In genomic region chr5:10537614-10538013, GRCh38 we compare ENCODE assay signal across 1 cellular context.
TF ChIP-seq lines count a peak whose summit lies in the region.

No MANE protein-coding gene starts in this region.

TF ChIP-seq in H1, 55 proteins besides CTCF, POLR2A, EP300 and RAD21 (continued from another document):
- no peak for TF ChIP-seq ZNF274 (IDR thresholded peaks at IDR 0.05; ENCODE audit: borderline replicate concordance, extremely low read depth, low read length)
- TF ChIP-seq BACH1 (IDR thresholded peaks at IDR 0.05; ENCODE audit: low read length) = no peak
- TF ChIP-seq, protein P1, sequence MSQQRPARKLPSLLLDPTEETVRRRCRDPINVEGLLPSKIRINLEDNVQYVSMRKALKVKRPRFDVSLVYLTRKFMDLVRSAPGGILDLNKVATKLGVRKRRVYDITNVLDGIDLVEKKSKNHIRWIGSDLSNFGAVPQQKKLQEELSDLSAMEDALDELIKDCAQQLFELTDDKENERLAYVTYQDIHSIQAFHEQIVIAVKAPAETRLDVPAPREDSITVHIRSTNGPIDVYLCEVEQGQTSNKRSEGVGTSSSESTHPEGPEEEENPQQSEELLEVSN (IDR thresholded peaks at IDR 0.05) = no peak
- TF ChIP-seq MAX (IDR thresholded peaks at IDR 0.05) = no peak
- TF ChIP-seq CHD2 (IDR thresholded peaks at IDR 0.05; ENCODE audit: low read length) = no peak
- no peak for TF ChIP-seq MAFK (IDR thresholded peaks at IDR 0.05; ENCODE audit: low read depth, low read length)
- TF ChIP-seq, protein P2, sequence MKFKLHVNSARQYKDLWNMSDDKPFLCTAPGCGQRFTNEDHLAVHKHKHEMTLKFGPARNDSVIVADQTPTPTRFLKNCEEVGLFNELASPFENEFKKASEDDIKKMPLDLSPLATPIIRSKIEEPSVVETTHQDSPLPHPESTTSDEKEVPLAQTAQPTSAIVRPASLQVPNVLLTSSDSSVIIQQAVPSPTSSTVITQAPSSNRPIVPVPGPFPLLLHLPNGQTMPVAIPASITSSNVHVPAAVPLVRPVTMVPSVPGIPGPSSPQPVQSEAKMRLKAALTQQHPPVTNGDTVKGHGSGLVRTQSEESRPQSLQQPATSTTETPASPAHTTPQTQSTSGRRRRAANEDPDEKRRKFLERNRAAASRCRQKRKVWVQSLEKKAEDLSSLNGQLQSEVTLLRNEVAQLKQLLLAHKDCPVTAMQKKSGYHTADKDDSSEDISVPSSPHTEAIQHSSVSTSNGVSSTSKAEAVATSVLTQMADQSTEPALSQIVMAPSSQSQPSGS (IDR thresholded peaks at IDR 0.05; ENCODE audit: low read length) = no peak
- TF ChIP-seq JUN (IDR thresholded peaks at IDR 0.05; ENCODE audit: low read depth, low read length) = no peak
- TF ChIP-seq SP4 (IDR thresholded peaks at IDR 0.05; ENCODE audit: low read length) = no peak
